In the genomic region with DNA sequence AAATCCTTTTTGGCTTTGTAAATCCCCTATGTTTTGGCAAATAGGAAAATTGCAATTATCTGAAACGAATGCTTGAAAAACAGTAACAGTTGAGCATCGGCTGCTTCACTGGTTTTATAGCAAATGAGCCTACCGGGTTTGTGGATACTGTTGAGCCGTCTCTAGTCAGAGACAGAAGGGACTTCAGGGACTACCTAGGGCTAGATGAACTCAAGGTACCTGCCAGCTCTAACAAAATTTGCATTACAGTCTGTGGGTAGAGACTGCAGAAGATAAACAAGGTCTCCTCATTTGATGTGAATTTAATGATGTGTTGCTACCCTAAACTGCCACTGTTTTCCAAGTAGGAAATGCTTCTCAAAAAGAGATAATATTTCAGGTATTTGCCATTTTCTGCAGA, we compare ENCODE assay signal across 1 cellular context.
TF ChIP-seq lines count a peak whose summit lies in the region.

No MANE protein-coding gene starts in this region.

TF ChIP-seq in GM23338, 12 proteins besides CTCF, POLR2A, EP300 and RAD21 (continued from another document):
- TF ChIP-seq ZNF331 (CRISPR knock-in tag; IDR thresholded peaks at IDR 0.05; ENCODE audit: low read depth) (no peak), STAT1 (IDR thresholded peaks at IDR 0.05; ENCODE audit: unreplicated experiment) (no peak), CREB1 (CRISPR knock-in tag; IDR thresholded peaks at IDR 0.05; ENCODE audit: low read depth) (no peak), NANOG (IDR thresholded peaks at IDR 0.05; ENCODE audit: borderline replicate concordance) (no peak), POLR2AphosphoS5 (IDR thresholded peaks at IDR 0.05; ENCODE audit: low read depth) (no peak), ZNF114 (CRISPR knock-in tag; IDR thresholded peaks at IDR 0.05) (no peak), JUNB (IDR thresholded peaks at IDR 0.05; ENCODE audit: unreplicated experiment) (no peak)
- TF ChIP-seq, protein P1, sequence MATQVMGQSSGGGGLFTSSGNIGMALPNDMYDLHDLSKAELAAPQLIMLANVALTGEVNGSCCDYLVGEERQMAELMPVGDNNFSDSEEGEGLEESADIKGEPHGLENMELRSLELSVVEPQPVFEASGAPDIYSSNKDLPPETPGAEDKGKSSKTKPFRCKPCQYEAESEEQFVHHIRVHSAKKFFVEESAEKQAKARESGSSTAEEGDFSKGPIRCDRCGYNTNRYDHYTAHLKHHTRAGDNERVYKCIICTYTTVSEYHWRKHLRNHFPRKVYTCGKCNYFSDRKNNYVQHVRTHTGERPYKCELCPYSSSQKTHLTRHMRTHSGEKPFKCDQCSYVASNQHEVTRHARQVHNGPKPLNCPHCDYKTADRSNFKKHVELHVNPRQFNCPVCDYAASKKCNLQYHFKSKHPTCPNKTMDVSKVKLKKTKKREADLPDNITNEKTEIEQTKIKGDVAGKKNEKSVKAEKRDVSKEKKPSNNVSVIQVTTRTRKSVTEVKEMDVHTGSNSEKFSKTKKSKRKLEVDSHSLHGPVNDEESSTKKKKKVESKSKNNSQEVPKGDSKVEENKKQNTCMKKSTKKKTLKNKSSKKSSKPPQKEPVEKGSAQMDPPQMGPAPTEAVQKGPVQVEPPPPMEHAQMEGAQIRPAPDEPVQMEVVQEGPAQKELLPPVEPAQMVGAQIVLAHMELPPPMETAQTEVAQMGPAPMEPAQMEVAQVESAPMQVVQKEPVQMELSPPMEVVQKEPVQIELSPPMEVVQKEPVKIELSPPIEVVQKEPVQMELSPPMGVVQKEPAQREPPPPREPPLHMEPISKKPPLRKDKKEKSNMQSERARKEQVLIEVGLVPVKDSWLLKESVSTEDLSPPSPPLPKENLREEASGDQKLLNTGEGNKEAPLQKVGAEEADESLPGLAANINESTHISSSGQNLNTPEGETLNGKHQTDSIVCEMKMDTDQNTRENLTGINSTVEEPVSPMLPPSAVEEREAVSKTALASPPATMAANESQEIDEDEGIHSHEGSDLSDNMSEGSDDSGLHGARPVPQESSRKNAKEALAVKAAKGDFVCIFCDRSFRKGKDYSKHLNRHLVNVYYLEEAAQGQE (IDR thresholded peaks at IDR 0.05; ENCODE audit: unreplicated experiment): no peak
- TF ChIP-seq, protein P2, sequence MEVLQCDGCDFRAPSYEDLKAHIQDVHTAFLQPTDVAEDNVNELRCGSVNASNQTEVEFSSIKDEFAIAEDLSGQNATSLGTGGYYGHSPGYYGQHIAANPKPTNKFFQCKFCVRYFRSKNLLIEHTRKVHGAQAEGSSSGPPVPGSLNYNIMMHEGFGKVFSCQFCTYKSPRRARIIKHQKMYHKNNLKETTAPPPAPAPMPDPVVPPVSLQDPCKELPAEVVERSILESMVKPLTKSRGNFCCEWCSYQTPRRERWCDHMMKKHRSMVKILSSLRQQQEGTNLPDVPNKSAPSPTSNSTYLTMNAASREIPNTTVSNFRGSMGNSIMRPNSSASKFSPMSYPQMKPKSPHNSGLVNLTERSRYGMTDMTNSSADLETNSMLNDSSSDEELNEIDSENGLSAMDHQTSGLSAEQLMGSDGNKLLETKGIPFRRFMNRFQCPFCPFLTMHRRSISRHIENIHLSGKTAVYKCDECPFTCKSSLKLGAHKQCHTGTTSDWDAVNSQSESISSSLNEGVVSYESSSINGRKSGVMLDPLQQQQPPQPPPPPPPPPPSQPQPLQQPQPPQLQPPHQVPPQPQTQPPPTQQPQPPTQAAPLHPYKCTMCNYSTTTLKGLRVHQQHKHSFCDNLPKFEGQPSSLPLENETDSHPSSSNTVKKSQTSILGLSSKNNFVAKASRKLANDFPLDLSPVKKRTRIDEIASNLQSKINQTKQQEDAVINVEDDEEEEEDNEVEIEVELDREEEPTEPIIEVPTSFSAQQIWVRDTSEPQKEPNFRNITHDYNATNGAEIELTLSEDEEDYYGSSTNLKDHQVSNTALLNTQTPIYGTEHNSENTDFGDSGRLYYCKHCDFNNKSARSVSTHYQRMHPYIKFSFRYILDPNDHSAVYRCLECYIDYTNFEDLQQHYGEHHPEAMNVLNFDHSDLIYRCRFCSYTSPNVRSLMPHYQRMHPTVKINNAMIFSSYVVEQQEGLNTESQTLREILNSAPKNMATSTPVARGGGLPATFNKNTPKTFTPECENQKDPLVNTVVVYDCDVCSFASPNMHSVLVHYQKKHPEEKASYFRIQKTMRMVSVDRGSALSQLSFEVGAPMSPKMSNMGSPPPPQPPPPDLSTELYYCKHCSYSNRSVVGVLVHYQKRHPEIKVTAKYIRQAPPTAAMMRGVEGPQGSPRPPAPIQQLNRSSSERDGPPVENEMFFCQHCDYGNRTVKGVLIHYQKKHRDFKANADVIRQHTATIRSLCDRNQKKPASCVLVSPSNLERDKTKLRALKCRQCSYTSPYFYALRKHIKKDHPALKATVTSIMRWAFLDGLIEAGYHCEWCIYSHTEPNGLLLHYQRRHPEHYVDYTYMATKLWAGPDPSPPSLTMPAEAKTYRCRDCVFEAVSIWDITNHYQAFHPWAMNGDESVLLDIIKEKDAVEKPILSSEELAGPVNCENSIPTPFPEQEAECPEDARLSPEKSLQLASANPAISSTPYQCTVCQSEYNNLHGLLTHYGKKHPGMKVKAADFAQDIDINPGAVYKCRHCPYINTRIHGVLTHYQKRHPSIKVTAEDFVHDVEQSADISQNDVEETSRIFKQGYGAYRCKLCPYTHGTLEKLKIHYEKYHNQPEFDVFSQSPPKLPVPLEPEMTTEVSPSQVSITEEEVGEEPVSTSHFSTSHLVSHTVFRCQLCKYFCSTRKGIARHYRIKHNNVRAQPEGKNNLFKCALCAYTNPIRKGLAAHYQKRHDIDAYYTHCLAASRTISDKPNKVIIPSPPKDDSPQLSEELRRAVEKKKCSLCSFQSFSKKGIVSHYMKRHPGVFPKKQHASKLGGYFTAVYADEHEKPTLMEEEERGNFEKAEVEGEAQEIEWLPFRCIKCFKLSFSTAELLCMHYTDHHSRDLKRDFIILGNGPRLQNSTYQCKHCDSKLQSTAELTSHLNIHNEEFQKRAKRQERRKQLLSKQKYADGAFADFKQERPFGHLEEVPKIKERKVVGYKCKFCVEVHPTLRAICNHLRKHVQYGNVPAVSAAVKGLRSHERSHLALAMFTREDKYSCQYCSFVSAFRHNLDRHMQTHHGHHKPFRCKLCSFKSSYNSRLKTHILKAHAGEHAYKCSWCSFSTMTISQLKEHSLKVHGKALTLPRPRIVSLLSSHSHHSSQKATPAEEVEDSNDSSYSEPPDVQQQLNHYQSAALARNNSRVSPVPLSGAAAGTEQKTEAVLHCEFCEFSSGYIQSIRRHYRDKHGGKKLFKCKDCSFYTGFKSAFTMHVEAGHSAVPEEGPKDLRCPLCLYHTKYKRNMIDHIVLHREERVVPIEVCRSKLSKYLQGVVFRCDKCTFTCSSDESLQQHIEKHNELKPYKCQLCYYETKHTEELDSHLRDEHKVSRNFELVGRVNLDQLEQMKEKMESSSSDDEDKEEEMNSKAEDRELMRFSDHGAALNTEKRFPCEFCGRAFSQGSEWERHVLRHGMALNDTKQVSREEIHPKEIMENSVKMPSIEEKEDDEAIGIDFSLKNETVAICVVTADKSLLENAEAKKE (CRISPR knock-in tag; IDR thresholded peaks at IDR 0.05): no peak
